18 cellular contexts compared by ENCODE assay signal in genomic region chr1:23696335-23696989, GRCh38. TPM values are rescaled to one million over a fixed set of nuclear protein-coding genes. Genes with fewer than 3 reads are reported as not detected.
DNase-seq lines count a peak whose midpoint lies in the region; ATAC-seq, FAIRE-seq and TF ChIP-seq lines count a peak whose summit lies in the region.
"Had no signal": no experiment of that assay in that cellular context is flagged by ENCODE, and none has a peak within 500 bp of the region (broad histone marks: within the 10 kb centered on the region; RNA-seq: fewer than 3 reads in every experiment).

No MANE protein-coding gene starts in this region.

- no peaks in the 10 kb centered on the region for H3F3A ChIP-seq in Loucy (ENCODE audit: low read depth)

- peaks cover 98% of the 10 kb centered on the region for H4K20me1 ChIP-seq in Loucy (ENCODE audit: insufficient read depth, low read length, poor library complexity, severe bottlenecking)
- H4K20me1 ChIP-seq in K562 (replicated peaks; ENCODE audit: control insufficient read depth, insufficient read depth, low read length), result peaks cover 73% of the 10 kb centered on the region
- peaks cover 96% of the 10 kb centered on the region for H4K20me1 ChIP-seq in osteoblast (ENCODE audit: insufficient read depth, low read length)

- TF ChIP-seq POLR2A in GM12892 (IDR thresholded peaks at IDR 0.05; ENCODE audit: low read depth, low read length) (peak; percentile 13; the same call in 1 of the 2 replicates), K562 (conservative IDR thresholded peaks at IDR 0.05) (peak; percentile 47)

- BruUV-seq in K562 (replicated peaks; lab: Mats Ljungman, UMichigan), result no TSS peak

- no peaks in the 10 kb centered on the region for H3K9me3 ChIP-seq in Loucy (ENCODE audit: insufficient read depth, low read depth, low read length)
- H3K9me3 ChIP-seq in K562 (replicated peaks; ENCODE audit: control insufficient read depth, insufficient read depth, low read depth, low read length), result no peaks in the 10 kb centered on the region
- no peaks in the 10 kb centered on the region for H3K9me3 ChIP-seq in osteoblast (ENCODE audit: low read depth, low read length)
- H3K9me3 ChIP-seq: right atrium auricular region had no signal

- no peak overlapping the region for H2AFZ ChIP-seq in Loucy (ENCODE audit: low read length)
- no peak overlapping the region for H2AFZ ChIP-seq in K562 (ENCODE audit: low read depth, low read length)
- no peak overlapping the region for H2AFZ ChIP-seq in osteoblast (ENCODE audit: low read length)
- H2AFZ ChIP-seq: hepatocyte had no signal

- WGBS in K562 (ENCODE audit: insufficient coverage, low coverage, missing lambda C conversion rate), result 42% methylated on average over 6 of the region's 6 CpGs

- peak overlapping the region; percentile 92 for H3K9ac ChIP-seq in Loucy (ENCODE audit: low read depth, low read length, poor library complexity, severe bottlenecking)
- peak overlapping the region in 1 of 2 experiments; percentile 17; a peak in 1 of 4 replicates for H3K9ac ChIP-seq in K562 (ENCODE audit: insufficient read depth in 1 of 2, low read depth in 2 of 2, low read length in 2 of 2)

- ATAC-seq in K562, result no peak
- ATAC-seq in HG03457 (IDR thresholded peaks at IDR 0.05; ENCODE audit: unreplicated experiment), result no peak
- ATAC-seq: left lobe of liver had no signal

- no peaks in the 10 kb centered on the region for H3K9me2 ChIP-seq in Loucy (replicated peaks; ENCODE audit: low read depth, low read length)

- intact Hi-C loops in K562 (cut with micrococcal nuclease), result no loop called here

- H3K4me3 ChIP-seq in Loucy (ENCODE audit: low read length, poor library complexity, severe bottlenecking) (peak overlapping the region; percentile 86), K562 (no peak overlapping the region), osteoblast (ENCODE audit: insufficient read depth, low read length) (no peak overlapping the region)
- H3K4me3 ChIP-seq: hepatocyte, right atrium auricular region had no signal

- peaks cover 8% of the 10 kb centered on the region for H3K27me3 ChIP-seq in Loucy (ENCODE audit: insufficient read depth, low read length, poor library complexity, severe bottlenecking)
- no peaks in the 10 kb centered on the region for H3K27me3 ChIP-seq in K562 (ENCODE audit: control insufficient read depth in 2 of 2, insufficient read depth in 2 of 2, low read length in 2 of 2)
- H3K27me3 ChIP-seq in osteoblast (ENCODE audit: insufficient read depth, low read length), result no peaks in the 10 kb centered on the region
- H3K27me3 ChIP-seq: hepatocyte, right atrium auricular region had no signal

- H3K36me3 ChIP-seq in Loucy (ENCODE audit: insufficient read depth, low read length), result peaks cover 80% of the 10 kb centered on the region; the same call in 1 of the 2 replicates
- H3K36me3 ChIP-seq in K562 (ENCODE audit: control insufficient read depth, insufficient read depth, low read length), result peaks cover 97% of the 10 kb centered on the region
- H3K36me3 ChIP-seq in osteoblast (ENCODE audit: insufficient read depth, low read length), result peaks cover 90% of the 10 kb centered on the region

- peaks cover 6% of the 10 kb centered on the region for H3K9me1 ChIP-seq in K562 (ENCODE audit: control insufficient read depth, insufficient read depth, low read length)

- TF ChIP-seq CTCF in Loucy (conservative IDR thresholded peaks at IDR 0.05; ENCODE audit: low read length) (no peak), K562 (IDR thresholded peaks at IDR 0.05 in 2 of 3, conservative IDR thresholded peaks at IDR 0.05 in 1 of 3; ENCODE audit: insufficient read depth in 2 of 3, low read depth in 1 of 3, low read length in 3 of 3) (no peak), osteoblast (IDR thresholded peaks at IDR 0.05; ENCODE audit: extremely low read depth, low read depth, low read length) (no peak)

- no peak for TF ChIP-seq EP300 in K562 (IDR thresholded peaks at IDR 0.05; ENCODE audit: low read length)

- H3K4me1 ChIP-seq in Loucy (ENCODE audit: insufficient read depth, low read length, poor library complexity, severe bottlenecking) (peaks cover 50% of the 10 kb centered on the region), K562 (replicated peaks in 1 of 2; ENCODE audit: control insufficient read depth in 2 of 2, insufficient read depth in 2 of 2, low read length in 2 of 2) (peaks cover 17 to 36% of the 10 kb centered on the region in 2 experiments; a peak in 4 of 5 replicates), osteoblast (ENCODE audit: insufficient read depth, low read length) (peaks cover 54% of the 10 kb centered on the region)

- peak overlapping the region; percentile 83 for H3K4me2 ChIP-seq in Loucy (ENCODE audit: low read depth, low read length, poor library complexity, severe bottlenecking)
- peak overlapping the region; percentile 21 for H3K4me2 ChIP-seq in K562 (ENCODE audit: insufficient read depth, low read length)
- H3K4me2 ChIP-seq in osteoblast (ENCODE audit: insufficient read depth, low read length), result peak overlapping the region; percentile 14
- H3K4me2 ChIP-seq: hepatocyte had no signal

- no peak overlapping the region for H3K27ac ChIP-seq in K562 (ENCODE audit: extremely low read depth, low read depth, low read length)
- peak overlapping the region; percentile 49 for H3K27ac ChIP-seq in osteoblast (ENCODE audit: low read depth, low read length)
- no peak overlapping the region for H3K27ac ChIP-seq in substantia nigra (ENCODE audit: low read depth, low read length, poor library complexity, severe bottlenecking)
- H3K27ac ChIP-seq: hepatocyte, right atrium auricular region had no signal

- H3K79me2 ChIP-seq in Loucy (ENCODE audit: insufficient read depth, low read length) (peaks cover 98% of the 10 kb centered on the region), K562 (ENCODE audit: control insufficient read depth, insufficient read depth, low read length) (peaks cover 97% of the 10 kb centered on the region), osteoblast (ENCODE audit: insufficient read depth, low read length) (peaks cover 98% of the 10 kb centered on the region)

- POLR2A ChIA-PET in K562 (lab: Yijun Ruan, JAX), result interaction anchor here (0.9 to 2.4 kb wide), 7 partner anchors 8 to 138 kb away, joined by 3 to 13 read pairs (median 5); partner anchors contain the start of gene ELOA

- in situ Hi-C loops in K562 (cut with MboI), result no loop called here

- DNase-seq in GM12892 (ENCODE audit: insufficient read length), result no peak
- peak in 2 of 4 experiments; percentile 35 to 50 for DNase-seq in K562 (ENCODE audit: extremely low read depth in 1 of 4, low spot score in 3 of 4)
- DNase-seq in osteoblast (ENCODE audit: insufficient read length, low spot score, missing footprints), result no peak
- no peak for DNase-seq in GM19240 (ENCODE audit: insufficient read length, low spot score)
- no peak for DNase-seq in substantia nigra (lab: John Stamatoyannopoulos, UW)
- DNase-seq: activated CD4-positive, alpha-beta T cell treated with anti-CD3 and anti-CD28 coated beads, Interleukin-2, amount 10 ng/mL, durations not matched to agents 7 days and 5 days; CD8-positive, alpha-beta memory T cell; cerebellar nuclear complex; naive B cell; NCI-H1694; NCI-H510A treated with DMSO at 0.1 percent for 48 hours; stimulated activated naive CD4-positive, alpha-beta T cell; T-helper 2 cell had no signal

- CTCF ChIA-PET in K562 (lab: Yijun Ruan, JAX; ENCODE audit: low intra/inter-chr PET ratio), result no interaction called here

- no peak for FAIRE-seq in GM12892 (lab: Jason Lieb, UNC)
- FAIRE-seq in K562 (lab: Jason Lieb, UNC), result no peak

- TF ChIP-seq RAD21 in K562 (CRISPR knock-in tag; conservative IDR thresholded peaks at IDR 0.05 in 1 of 2, IDR thresholded peaks at IDR 0.05 in 1 of 2), result no peak

RNA-seq across cellular contexts. Expression of gene RPL11, which starts 4.9 kb away (rescaled TPM):
- 7,014 TPM for polyA plus RNA-seq in GM12892 (2012; ENCODE audit: missing spikeins)
- total RNA-seq in K562 (2011; cell fraction: chromatin; rRNA removed; ENCODE audit: low replicate concordance), result 326 and 345 TPM in 2 replicates
- total RNA-seq in K562 (2011; cell fraction: nucleolus; rRNA removed), result 341 and 370 TPM in 2 replicates
- 557 and 1,073 TPM in 2 replicates for total RNA-seq in K562 (2011; cell fraction: nucleoplasm; rRNA removed)
- total RNA-seq in K562 (2014; rRNA removed) (3,111 and 3,495 TPM in 2 replicates), K562 (2014; rRNA removed; fragmentation: Illumina TruSeq; extraction: Trizol) (3,683 and 3,950 TPM in 2 replicates), K562 (2015; rRNA removed; fragmentation: Illumina TruSeq; extraction: Trizol) (3,549 and 3,642 TPM in 2 replicates), K562 (2021) (1,751 and 1,781 TPM in 2 replicates), osteoblast (606 and 693 TPM in 2 replicates)
- polyA plus RNA-seq in K562 (2011; rRNA removed) (2,818 and 2,821 TPM in 2 replicates), K562 (2014; fragmentation: Illumina TruSeq; extraction: Trizol) (3,852 and 4,443 TPM in 2 replicates), K562 (2014; fragmentation: Nextera tagmentation; extraction: Ambion mirVana) (1,000 to 10,000 TPM; 2,542 to 2,758 TPM), K562 (2014; rRNA removed) (4,338 and 4,526 TPM in 2 replicates)
- polyA plus RNA-seq in K562 (2011; cell fraction: cytosol; rRNA removed), result 831 and 2,063 TPM in 2 replicates
- 469 and 968 TPM in 2 replicates for polyA plus RNA-seq in K562 (2011; cell fraction: nucleus; rRNA removed)
- 3,491 and 4,910 TPM in 2 replicates for polyA plus RNA-seq in K562 (2012)
- 1,269 and 1,421 TPM in 2 replicates for polyA minus RNA-seq in K562 (2011; rRNA and poly(A)+ RNA removed)
- 631 and 637 TPM in 2 replicates for polyA minus RNA-seq in K562 (2011; cell fraction: cytosol; rRNA and poly(A)+ RNA removed)
- polyA minus RNA-seq in K562 (2011; cell fraction: nucleus; rRNA and poly(A)+ RNA removed), result 128 and 273 TPM in 2 replicates

RNA-seq across cellular contexts. Expression of gene ELOA, which starts 46.8 kb away (rescaled TPM):
- 21.8 TPM for polyA plus RNA-seq in GM12892 (2012; ENCODE audit: missing spikeins)
- total RNA-seq in K562 (2011; cell fraction: chromatin; rRNA removed; ENCODE audit: low replicate concordance), result 40.0 and 60.8 TPM in 2 replicates
- 22.4 and 23.7 TPM in 2 replicates for total RNA-seq in K562 (2011; cell fraction: nucleolus; rRNA removed)
- total RNA-seq in K562 (2011; cell fraction: nucleoplasm; rRNA removed), result 31.1 and 33.1 TPM in 2 replicates
- total RNA-seq in K562 (2014; rRNA removed), result 61.3 and 70.8 TPM in 2 replicates
- total RNA-seq in K562 (2014; rRNA removed; fragmentation: Illumina TruSeq; extraction: Trizol), result 74.1 and 75.8 TPM in 2 replicates
- 77.6 and 80.0 TPM in 2 replicates for total RNA-seq in K562 (2015; rRNA removed; fragmentation: Illumina TruSeq; extraction: Trizol)
- 66.6 and 70.8 TPM in 2 replicates for total RNA-seq in K562 (2021)
- polyA plus RNA-seq in K562 (2011; rRNA removed), result 29.7 and 33.3 TPM in 2 replicates
- polyA plus RNA-seq in K562 (2011; cell fraction: cytosol; rRNA removed), result 13.9 and 14.8 TPM in 2 replicates
- 24.7 and 25.8 TPM in 2 replicates for polyA plus RNA-seq in K562 (2011; cell fraction: nucleus; rRNA removed)
- 28.7 and 53.0 TPM in 2 replicates for polyA plus RNA-seq in K562 (2012)
- polyA plus RNA-seq in K562 (2014; fragmentation: Illumina TruSeq; extraction: Trizol), result 80.6 and 98.6 TPM in 2 replicates
- polyA plus RNA-seq in K562 (2014; fragmentation: Nextera tagmentation; extraction: Ambion mirVana), result 10 to 100 TPM; 31.9 to 53.6 TPM
- 44.4 and 48.7 TPM in 2 replicates for polyA plus RNA-seq in K562 (2014; rRNA removed)
- 35.1 and 35.7 TPM in 2 replicates for polyA minus RNA-seq in K562 (2011; rRNA and poly(A)+ RNA removed)
- 25.7 and 34.4 TPM in 2 replicates for polyA minus RNA-seq in K562 (2011; cell fraction: cytosol; rRNA and poly(A)+ RNA removed)
- 10.5 and 19.7 TPM in 2 replicates for polyA minus RNA-seq in K562 (2011; cell fraction: nucleus; rRNA and poly(A)+ RNA removed)
- 41.5 and 42.0 TPM in 2 replicates for total RNA-seq in osteoblast

Comparison
In these comparisons a context has a peak if more than half of its experiments do, and no peak if none do; other contexts are left out.
1. H3K4me2 ChIP-seq: peak in every context shown above with its lines; median percentile 83 in Loucy; 21 in K562; 14 in osteoblast.